ENCODE assay signal across 14 cellular contexts in genomic region chr19:17617807-17618192, GRCh38.
DNase-seq lines count a peak whose midpoint lies in the region; ATAC-seq and TF ChIP-seq lines count a peak whose summit lies in the region.
"Had no signal": no experiment of that assay in that cellular context is flagged by ENCODE, and none has a peak within 500 bp of the region (broad histone marks: within the 10 kb centered on the region; RNA-seq: fewer than 3 reads in every experiment).

No MANE protein-coding gene starts in this region.

- no peaks in the 10 kb centered on the region for H3K79me2 ChIP-seq in H9 (ENCODE audit: insufficient read depth, low read length)

- H3K18ac ChIP-seq in H9 (ENCODE audit: insufficient read length, low read depth, low read length) = no peak overlapping the region

- TF ChIP-seq CTCF in H9 (conservative IDR thresholded peaks at IDR 0.05) (no peak), WTC11 (IDR thresholded peaks at IDR 0.05) (no peak), endodermal cell (conservative IDR thresholded peaks at IDR 0.05) (no peak), type B pancreatic cell (conservative IDR thresholded peaks at IDR 0.05) (no peak), spleen (IDR thresholded peaks at IDR 0.05 in 8 of 11, conservative IDR thresholded peaks at IDR 0.05 in 3 of 11) (no peak), foreskin fibroblast (IDR thresholded peaks at IDR 0.05; ENCODE audit: low read depth, low read length) (no peak)

- H3K4me1 ChIP-seq in H9 (ENCODE audit: insufficient read depth, low read length) = no peaks in the 10 kb centered on the region
- no peaks in the 10 kb centered on the region for H3K4me1 ChIP-seq in endodermal cell (ENCODE audit: control insufficient read depth, insufficient read depth, low read length)
- peaks cover 0 to 42% (median 15%) of the 10 kb centered on the region in 6 donors for H3K4me1 ChIP-seq in spleen

- H2BK12ac ChIP-seq in H9 (ENCODE audit: insufficient read length, low read depth, low read length) = no peak overlapping the region

- no peak overlapping the region for H3K4me2 ChIP-seq in H9 (ENCODE audit: insufficient read depth, insufficient read length, low read length)

- H2BK5ac ChIP-seq in H9 (ENCODE audit: insufficient read length, low read length) = no peak overlapping the region

- H3K27me3 Mint-ChIP-seq in H9 (ENCODE audit: low read depth) (0 out of 2 replicates have a peak, but pooled peaks cover under 1% of the 10 kb centered on the region), WTC11 (ENCODE audit: low read depth) (no peaks in the 10 kb centered on the region), endodermal cell (ENCODE audit: insufficient read depth) (no peaks in the 10 kb centered on the region), type B pancreatic cell (peaks cover 4% of the 10 kb centered on the region)

- POLR2A ChIA-PET in WTC11 (lab: Charles Lee) = interaction anchor here (0.6 kb wide), 1 partner anchor 156 kb away, joined by 3 read pairs; no protein-coding TSS in a partner anchor

- H4K91ac ChIP-seq in H9 (ENCODE audit: insufficient read length, low read depth, low read length) = no peak overlapping the region

- H3K27ac ChIP-seq in H9 (ENCODE audit: insufficient read length, low read depth, low read length) (no peak overlapping the region), endodermal cell (ENCODE audit: low read depth, low read length) (no peak overlapping the region), spleen (peak overlapping the region in 4 of 8 donors; percentile 9 to 77 (median 70))
- H3K27ac ChIP-seq: C4-2B had no signal

- no peak overlapping the region for H2BK20ac ChIP-seq in H9 (ENCODE audit: low read depth, low read length, poor library complexity, severe bottlenecking)

- intact Hi-C loops in spleen (cut with DNase I; ENCODE audit: low total_unique reads) = no loop called here

- no peak for DNase-seq in H9
- no peak for DNase-seq in WTC11 (ENCODE audit: low spot score)
- no peak for DNase-seq in endodermal cell
- no peak for DNase-seq in type B pancreatic cell (ENCODE audit: extremely low spot score, unreplicated experiment)
- no peak for DNase-seq in spleen
- no peak for DNase-seq in foreskin fibroblast
- DNase-seq: ACHN; CD4-positive, alpha-beta T cell; DMS153; DMS79; GDM1 had no signal

- H3K36me3 ChIP-seq in endodermal cell (ENCODE audit: control insufficient read depth, insufficient read depth, low read length) (no peaks in the 10 kb centered on the region), spleen (no peaks in the 10 kb centered on the region)
- H3K36me3 ChIP-seq: HAP-1 had no signal

- H3K9me3 Mint-ChIP-seq in H9 (no peaks in the 10 kb centered on the region; a peak in 1 of 5 replicates), WTC11 (peaks cover 4% of the 10 kb centered on the region), endodermal cell (peaks cover 4% of the 10 kb centered on the region), type B pancreatic cell (no peaks in the 10 kb centered on the region)
- H3K9me3 Mint-ChIP-seq: CD4-positive, alpha-beta T cell had no signal

- no peak overlapping the region for H4K5ac ChIP-seq in H9 (ENCODE audit: insufficient read length, low read depth, low read length)

- H3K23ac ChIP-seq in H9 (ENCODE audit: insufficient read length, low read depth, low read length) = no peak overlapping the region

- no peak overlapping the region for H3K4ac ChIP-seq in H9 (ENCODE audit: low read depth, low read length)

- no peak for TF ChIP-seq POLR2A in spleen (IDR thresholded peaks at IDR 0.05)

- H3K27me3 ChIP-seq in H9 (ENCODE audit: insufficient read depth, low read length) (no peaks in the 10 kb centered on the region), endodermal cell (ENCODE audit: control insufficient read depth, insufficient read depth, low read length, poor library complexity, severe bottlenecking) (no peaks in the 10 kb centered on the region), spleen (replicated peaks in 1 of 7) (peaks cover 0 to 50% (median 8%) of the 10 kb centered on the region in 7 donors)

- H3T11ph ChIP-seq in H9 (ENCODE audit: low read length) = no peak overlapping the region

- H3K56ac ChIP-seq in H9 (ENCODE audit: insufficient read length, low read depth, low read length) = no peak overlapping the region

- peaks cover 0 to 18% of the 10 kb centered on the region in 2 experiments; a peak in 2 of 4 replicates for H3K4me1 Mint-ChIP-seq in H9
- peaks cover 9% of the 10 kb centered on the region for H3K4me1 Mint-ChIP-seq in WTC11
- no peaks in the 10 kb centered on the region for H3K4me1 Mint-ChIP-seq in endodermal cell
- H3K4me1 Mint-ChIP-seq in type B pancreatic cell (ENCODE audit: unreplicated experiment) = no peaks in the 10 kb centered on the region

- no peak overlapping the region; a peak in 1 of 5 replicates for H3K4me3 Mint-ChIP-seq in H9
- H3K4me3 Mint-ChIP-seq in WTC11 = no peak overlapping the region
- no peak overlapping the region for H3K4me3 Mint-ChIP-seq in endodermal cell
- H3K4me3 Mint-ChIP-seq in type B pancreatic cell = no peak overlapping the region
- H3K4me3 Mint-ChIP-seq: CD4-positive, alpha-beta T cell had no signal

- no peak overlapping the region for H2AK5ac ChIP-seq in H9 (ENCODE audit: insufficient read length, low read length)

- WGBS in H9 (ENCODE audit: extremely low coverage, insufficient read length, low lambda C conversion rate) = no CpG with 5 or more reads among the region's 7 CpGs
- 91 to 96% methylated on average over 3 to 7 of the region's 7 CpGs for WGBS in endodermal cell (ENCODE audit: insufficient coverage in 1 of 2, insufficient read length in 1 of 2), 2 experiments
- WGBS in spleen, 5 donors = 80 to 89% (median 87%) methylated on average over 5 to 7 of the region's 7 CpGs

- no peak overlapping the region for H3K9ac ChIP-seq in H9 (ENCODE audit: extremely low read depth, insufficient read length, low read length)
- H3K9ac ChIP-seq in endodermal cell (ENCODE audit: extremely low read depth, low read length, poor library complexity, severe bottlenecking) = no peak overlapping the region

- H3K79me1 ChIP-seq in H9 (ENCODE audit: insufficient read depth, low read depth, low read length, poor library complexity, severe bottlenecking) = no peaks in the 10 kb centered on the region

- CTCF ChIA-PET in WTC11 (lab: Charles Lee) = interaction anchor here (1.7 to 1.8 kb wide), 2 partner anchors 12 to 38 kb away, joined by 4 read pairs; no protein-coding TSS in a partner anchor

- no peaks in the 10 kb centered on the region for H3K23me2 ChIP-seq in H9 (ENCODE audit: insufficient read length, low read depth, low read length, poor library complexity, severe bottlenecking)

- ATAC-seq in WTC11 (no peak), GM18498 (IDR thresholded peaks at IDR 0.05; ENCODE audit: unreplicated experiment) (no peak)

- H4K8ac ChIP-seq in H9 (replicated peaks; ENCODE audit: insufficient read length, low read depth, low read length) = no peak overlapping the region

- peak overlapping the region in 2 of 3 experiments; percentile 15 to 69; a peak in 2 of 7 replicates for H3K27ac Mint-ChIP-seq in H9
- H3K27ac Mint-ChIP-seq in WTC11 = 0 out of 2 replicates have a peak overlapping the region, but pooled peaks have one; percentile 48
- peak overlapping the region; percentile 88 for H3K27ac Mint-ChIP-seq in endodermal cell
- peak overlapping the region; percentile 51 for H3K27ac Mint-ChIP-seq in type B pancreatic cell
- H3K27ac Mint-ChIP-seq: CD4-positive, alpha-beta T cell had no signal

- no peak overlapping the region for H2BK120ac ChIP-seq in H9 (ENCODE audit: low read depth, low read length, poor library complexity, severe bottlenecking)

- H4K20me1 ChIP-seq in H9 (ENCODE audit: control insufficient read depth, insufficient read depth, insufficient read length) = peaks cover 2% of the 10 kb centered on the region

- H3K4me3 ChIP-seq in endodermal cell (ENCODE audit: low read length) = no peak overlapping the region
- no peak overlapping the region for H3K4me3 ChIP-seq in spleen
- no peak overlapping the region for H3K4me3 ChIP-seq in foreskin fibroblast (ENCODE audit: low read depth in 1 of 2, low read length in 2 of 2)
- H3K4me3 ChIP-seq: HAP-1 had no signal

- no peak overlapping the region for H2AFZ ChIP-seq in H9 (ENCODE audit: low read length)

- no peak overlapping the region for H3K14ac ChIP-seq in H9 (ENCODE audit: insufficient read depth, low read length)

- H3K36me3 Mint-ChIP-seq in H9 (ENCODE audit: insufficient read depth in 1 of 3, low read depth in 3 of 3) (peaks cover 5 to 29% (median 25%) of the 10 kb centered on the region in 3 experiments), WTC11 (peaks cover 37% of the 10 kb centered on the region), endodermal cell (ENCODE audit: low read depth) (peaks cover 13% of the 10 kb centered on the region), type B pancreatic cell (no peaks in the 10 kb centered on the region)

- H3K9me3 ChIP-seq in H9 (ENCODE audit: control insufficient read depth, low read depth, low read length) (no peaks in the 10 kb centered on the region), endodermal cell (ENCODE audit: control insufficient read depth, low read length) (no peaks in the 10 kb centered on the region), spleen (peaks cover 0 to 11% (median 6%) of the 10 kb centered on the region in 8 donors)

- no peak overlapping the region for H2BK15ac ChIP-seq in H9 (ENCODE audit: low read depth, low read length)

TF ChIP-seq in WTC11, 78 proteins besides CTCF, POLR2A, EP300 and RAD21 (continues in another document):
- TF ChIP-seq, protein P1, sequence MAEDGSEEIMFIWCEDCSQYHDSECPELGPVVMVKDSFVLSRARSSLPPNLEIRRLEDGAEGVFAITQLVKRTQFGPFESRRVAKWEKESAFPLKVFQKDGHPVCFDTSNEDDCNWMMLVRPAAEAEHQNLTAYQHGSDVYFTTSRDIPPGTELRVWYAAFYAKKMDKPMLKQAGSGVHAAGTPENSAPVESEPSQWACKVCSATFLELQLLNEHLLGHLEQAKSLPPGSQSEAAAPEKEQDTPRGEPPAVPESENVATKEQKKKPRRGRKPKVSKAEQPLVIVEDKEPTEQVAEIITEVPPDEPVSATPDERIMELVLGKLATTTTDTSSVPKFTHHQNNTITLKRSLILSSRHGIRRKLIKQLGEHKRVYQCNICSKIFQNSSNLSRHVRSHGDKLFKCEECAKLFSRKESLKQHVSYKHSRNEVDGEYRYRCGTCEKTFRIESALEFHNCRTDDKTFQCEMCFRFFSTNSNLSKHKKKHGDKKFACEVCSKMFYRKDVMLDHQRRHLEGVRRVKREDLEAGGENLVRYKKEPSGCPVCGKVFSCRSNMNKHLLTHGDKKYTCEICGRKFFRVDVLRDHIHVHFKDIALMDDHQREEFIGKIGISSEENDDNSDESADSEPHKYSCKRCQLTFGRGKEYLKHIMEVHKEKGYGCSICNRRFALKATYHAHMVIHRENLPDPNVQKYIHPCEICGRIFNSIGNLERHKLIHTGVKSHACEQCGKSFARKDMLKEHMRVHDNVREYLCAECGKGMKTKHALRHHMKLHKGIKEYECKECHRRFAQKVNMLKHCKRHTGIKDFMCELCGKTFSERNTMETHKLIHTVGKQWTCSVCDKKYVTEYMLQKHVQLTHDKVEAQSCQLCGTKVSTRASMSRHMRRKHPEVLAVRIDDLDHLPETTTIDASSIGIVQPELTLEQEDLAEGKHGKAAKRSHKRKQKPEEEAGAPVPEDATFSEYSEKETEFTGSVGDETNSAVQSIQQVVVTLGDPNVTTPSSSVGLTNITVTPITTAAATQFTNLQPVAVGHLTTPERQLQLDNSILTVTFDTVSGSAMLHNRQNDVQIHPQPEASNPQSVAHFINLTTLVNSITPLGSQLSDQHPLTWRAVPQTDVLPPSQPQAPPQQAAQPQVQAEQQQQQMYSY (CRISPR knock-in tag; IDR thresholded peaks at IDR 0.05) = no peak
